31 cellular contexts compared by ENCODE assay signal in the genomic region with DNA sequence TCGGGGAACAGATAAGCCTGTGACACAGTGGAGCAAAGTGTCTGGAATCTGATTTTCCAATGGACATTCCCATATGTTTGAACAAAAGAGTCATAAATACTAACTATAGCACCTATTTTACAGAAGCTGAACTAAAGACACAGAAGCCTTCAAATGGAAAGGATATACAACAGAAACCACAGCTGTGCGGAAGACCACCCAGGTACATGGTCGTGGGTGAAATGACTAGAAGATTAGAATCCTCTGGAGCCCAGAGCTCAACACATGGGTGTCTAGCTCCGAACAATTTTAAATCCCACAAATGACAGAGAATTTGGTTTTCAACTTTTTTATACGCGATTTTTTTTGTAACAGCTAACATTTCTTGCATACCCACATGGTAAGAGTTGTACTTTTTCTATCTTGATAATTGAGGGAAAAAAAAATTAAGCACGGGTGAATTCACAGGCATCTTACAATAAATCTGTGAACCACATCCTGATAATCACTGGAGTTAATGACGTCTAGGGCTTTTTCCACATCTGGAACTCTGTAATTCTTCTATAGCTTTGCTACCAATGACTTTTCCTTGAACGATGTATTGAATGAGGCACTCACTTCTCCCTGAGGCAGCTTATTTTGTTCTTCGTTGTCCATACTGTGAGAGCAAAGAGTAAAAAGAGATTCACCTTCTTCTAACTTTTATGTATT.
"Had no signal": no experiment of that assay in that cellular context is flagged by ENCODE, and none has a peak within 500 bp of the region (broad histone marks: within the 10 kb centered on the region; RNA-seq: fewer than 3 reads in every experiment).

No MANE protein-coding gene starts in this region.

- H3K4me1 ChIP-seq: adrenal gland, breast epithelium, left lung, right lobe of liver, testis, transverse colon had no signal

- FAIRE-seq: frontal cortex, islet of Langerhans, TTC549, urothelium cell line had no signal

- H3K27ac ChIP-seq: adrenal gland, breast epithelium, epithelial cell of prostate, esophagus squamous epithelium, left lung, right lobe of liver, testis, transverse colon, VCaP had no signal

- H3K36me3 ChIP-seq: adrenal gland, breast epithelium, esophagus squamous epithelium, left lung, right lobe of liver, transverse colon had no signal

- H3K36me3 Mint-ChIP-seq: activated naive CD8-positive, alpha-beta T cell treated with anti-CD3 and anti-CD28 coated beads for 36 hours; natural killer cell treated with Interleukin-12 subunit alpha and Interleukin-12 subunit beta and Interleukin-15 and Interleukin-18, amount 100 ng/mL, for 72 hours had no signal

- H3K4me3 Mint-ChIP-seq: activated naive CD4-positive, alpha-beta T cell treated with anti-CD3 and anti-CD28 coated beads for 36 hours; activated naive CD8-positive, alpha-beta T cell treated with anti-CD3 and anti-CD28 coated beads for 36 hours; activated T-helper 1 cell treated with anti-CD3 and anti-CD28 coated beads, Interleukin-12 subunit alpha, Interleukin-12 subunit beta, Interleukin-2, Interleukin-4 antibody, amounts not matched to agents 30 ng/mL and 10 ng/mL and 1 ng/mL, durations not matched to agents 14 hours and 24 hours and 36 hours; dendritic cell treated with granulocyte-macrophage colony-stimulating factor and Interleukin-4, amounts not matched to agents 40 ng/mL and 50 ng/mL, for 4 days; natural killer cell treated with Interleukin-12 subunit alpha and Interleukin-12 subunit beta and Interleukin-15 and Interleukin-18, amount 100 ng/mL, for 72 hours; T-helper 1 cell treated with Interleukin-12 subunit alpha and Interleukin-12 subunit beta and Interleukin-4 antibody, amounts not matched to agents 30 μg/mL and 1 μg/mL, for 36 hours had no signal

- H3K27ac Mint-ChIP-seq: activated naive CD4-positive, alpha-beta T cell treated with anti-CD3 and anti-CD28 coated beads for 36 hours; activated naive CD8-positive, alpha-beta T cell treated with anti-CD3 and anti-CD28 coated beads for 36 hours; activated T-helper 1 cell treated with anti-CD3 and anti-CD28 coated beads, Interleukin-12 subunit alpha, Interleukin-12 subunit beta, Interleukin-2, Interleukin-4 antibody, amounts not matched to agents 30 ng/mL and 10 ng/mL and 1 ng/mL, durations not matched to agents 14 hours and 24 hours and 36 hours; dendritic cell treated with granulocyte-macrophage colony-stimulating factor and Interleukin-4, amounts not matched to agents 40 ng/mL and 50 ng/mL, for 4 days; natural killer cell treated with Interleukin-12 subunit alpha and Interleukin-12 subunit beta and Interleukin-15 and Interleukin-18, amount 100 ng/mL, for 72 hours; T-helper 1 cell treated with Interleukin-12 subunit alpha and Interleukin-12 subunit beta and Interleukin-4 antibody, amounts not matched to agents 30 μg/mL and 1 μg/mL, for 36 hours had no signal

- H3K9me3 ChIP-seq: adrenal gland, breast epithelium, esophagus squamous epithelium, left lung, mucosa of descending colon, right lobe of liver, testis, transverse colon had no signal

- ATAC-seq: left lung; mucosa of descending colon; natural killer cell treated with Interleukin-12 subunit alpha and Interleukin-12 subunit beta and Interleukin-15 and Interleukin-18, amount 100 ng/mL, for 72 hours; right lobe of liver; stimulated activated naive CD8-positive, alpha-beta T cell treated with anti-CD3 and anti-CD28 coated beads, Interleukin-15, Interleukin-2, amounts not matched to agents 100 U/mL and 50 U/mL, for 24 hours had no signal

- H3K4me3 ChIP-seq: adrenal gland, breast epithelium, esophagus squamous epithelium, left lung, mucosa of descending colon, right lobe of liver, testis, transverse colon had no signal

- H3K9me3 Mint-ChIP-seq: activated naive CD4-positive, alpha-beta T cell treated with anti-CD3 and anti-CD28 coated beads for 36 hours; activated naive CD8-positive, alpha-beta T cell treated with anti-CD3 and anti-CD28 coated beads for 36 hours; activated T-helper 1 cell treated with anti-CD3 and anti-CD28 coated beads, Interleukin-12 subunit alpha, Interleukin-12 subunit beta, Interleukin-2, Interleukin-4 antibody, amounts not matched to agents 30 ng/mL and 10 ng/mL and 1 ng/mL, durations not matched to agents 14 hours and 24 hours and 36 hours; natural killer cell treated with Interleukin-12 subunit alpha and Interleukin-12 subunit beta and Interleukin-15 and Interleukin-18, amount 100 ng/mL, for 72 hours; T-helper 1 cell treated with Interleukin-12 subunit alpha and Interleukin-12 subunit beta and Interleukin-4 antibody, amounts not matched to agents 30 μg/mL and 1 μg/mL, for 36 hours had no signal

- H3K27me3 Mint-ChIP-seq: activated naive CD8-positive, alpha-beta T cell treated with anti-CD3 and anti-CD28 coated beads for 36 hours had no signal

- H3K27me3 ChIP-seq: adrenal gland, breast epithelium, esophagus squamous epithelium, left lung, right lobe of liver, testis, transverse colon had no signal

- DNase-seq: activated CD4-positive, alpha-beta T cell treated with anti-CD3 and anti-CD28 coated beads for 4 hours; activated CD4-positive, alpha-beta T cell treated with anti-CD3 and anti-CD28 coated beads, Interleukin-2, amount 50 U/mL, for 48 hours; activated CD8-positive, alpha-beta memory T cell treated with anti-CD3 and anti-CD28 coated beads for 24 hours; activated effector memory CD4-positive, alpha-beta T cell treated with anti-CD3 and anti-CD28 coated beads, Interleukin-2, amount 50 U/mL, for 16 hours; activated naive CD4-positive, alpha-beta T cell treated with anti-CD3 and anti-CD28 coated beads for 36 hours; activated naive CD8-positive, alpha-beta T cell treated with anti-CD3 and anti-CD28 coated beads for 36 hours; adrenal gland; aorta; central memory CD4-positive, alpha-beta T cell; esophagus squamous epithelium; left lung; mucosa of descending colon; posterior cingulate gyrus; right lobe of liver; stimulated activated CD4-positive, alpha-beta T cell treated with anti-CD3 and anti-CD28 coated beads, Interleukin-12 subunit alpha, Interleukin-12 subunit beta, amount 100 ng/mL, for 4 hours; stimulated activated CD4-positive, alpha-beta T cell treated with anti-CD3 and anti-CD28 coated beads, Interleukin-4, amount 100 ng/mL, for 1 hour; stimulated activated naive CD8-positive, alpha-beta T cell treated with anti-CD3 and anti-CD28 coated beads, Interleukin-15, Interleukin-2, amounts not matched to agents 100 U/mL and 50 U/mL, for 24 hours; T-helper 9 cell; testis; transverse colon had no signal
